12 cellular contexts compared by ENCODE assay signal in genomic region chr18:9337875-9338274, GRCh38. TPM values are rescaled to one million over a fixed set of nuclear protein-coding genes. Genes with fewer than 3 reads are reported as not detected.
DNase-seq lines count a peak whose midpoint lies in the region; ATAC-seq and TF ChIP-seq lines count a peak whose summit lies in the region.
"Had no signal": no experiment of that assay in that cellular context is flagged by ENCODE, and none has a peak within 500 bp of the region (broad histone marks: within the 10 kb centered on the region; RNA-seq: fewer than 3 reads in every experiment).

No MANE protein-coding gene starts in this region.

- TF ChIP-seq CTCF in SK-N-SH (IDR thresholded peaks at IDR 0.05) = no peak

- ATAC-seq in SK-N-SH treated with all-trans-retinoic acid at 6 μM for 48 hours (no peak), left ventricle myocardium superior (no peak)

- H3K36me3 ChIP-seq in SK-N-SH (replicated peaks in 1 of 2; ENCODE audit: control insufficient read depth in 1 of 2, insufficient read depth in 2 of 2, low read length in 1 of 2) = peaks cover 17 to 25% of the 10 kb centered on the region in 2 experiments
- H3K36me3 ChIP-seq: ovary had no signal

- no peak overlapping the region for H3K4me3 ChIP-seq in SK-N-SH (ENCODE audit: low read depth in 2 of 2, low read length in 1 of 2)
- H3K4me3 ChIP-seq: esophagus squamous epithelium, ovary had no signal

- no peaks in the 10 kb centered on the region for H3K9me3 ChIP-seq in SK-N-SH
- H3K9me3 ChIP-seq: esophagus squamous epithelium, ovary had no signal

- no peak for TF ChIP-seq RAD21 in SK-N-SH (IDR thresholded peaks at IDR 0.05; ENCODE audit: low read length)

- no peak for TF ChIP-seq EP300 in SK-N-SH (IDR thresholded peaks at IDR 0.05; ENCODE audit: borderline replicate concordance in 1 of 2, low read depth in 1 of 2, low read length in 1 of 2)

- peaks cover 11% of the 10 kb centered on the region for H3F3A ChIP-seq in SK-N-SH (replicated peaks; ENCODE audit: insufficient read depth)

- H3K79me2 ChIP-seq in SK-N-SH (ENCODE audit: insufficient read depth) = peaks cover 46% of the 10 kb centered on the region

- intact Hi-C loops in left ventricle myocardium superior (cut with micrococcal nuclease) = no loop called here

- no peak overlapping the region for H2AFZ ChIP-seq in SK-N-SH (ENCODE audit: low read depth)

- H3K9me2 ChIP-seq in SK-N-SH = no peaks in the 10 kb centered on the region

- DNase-seq in SK-N-SH (no peak), KG1 (lab: John Stamatoyannopoulos, UW) (peak; percentile 46), UCSD-AML1 (lab: John Stamatoyannopoulos, UW; ENCODE audit: unreplicated experiment) (peak; percentile 33), medulla oblongata (ENCODE audit: extremely low spot score) (peak; percentile 37), NK-92 (lab: John Stamatoyannopoulos, UW; ENCODE audit: unreplicated experiment) (no peak), left ventricle myocardium superior (no peak), GM03348 (ENCODE audit: low spot score) (no peak)
- DNase-seq: esophagus squamous epithelium; ovary; stimulated activated CD4-positive, alpha-beta T cell treated with anti-CD3 and anti-CD28 coated beads, Interleukin-4, amount 100 ng/mL, for 24 hours had no signal

- no peak overlapping the region for H3K4me2 ChIP-seq in SK-N-SH

- peaks cover 0 to 11% of the 10 kb centered on the region in 2 experiments; a peak in 2 of 4 replicates for H3K4me1 ChIP-seq in SK-N-SH (ENCODE audit: control insufficient read depth in 1 of 2, insufficient read depth in 2 of 2, low read depth in 1 of 2, low read length in 1 of 2)

- H3K27me3 ChIP-seq in SK-N-SH (ENCODE audit: insufficient read depth) = no peaks in the 10 kb centered on the region
- H3K27me3 ChIP-seq: esophagus squamous epithelium, ovary had no signal

- H3K9ac ChIP-seq in SK-N-SH = no peak overlapping the region

- POLR2A ChIA-PET in SK-N-SH (lab: Yijun Ruan, JAX) = no interaction called here

- H4K20me1 ChIP-seq in SK-N-SH (ENCODE audit: insufficient read depth) = no peaks in the 10 kb centered on the region

- 63% methylated on average over 3 of the region's 3 CpGs for WGBS in SK-N-SH (ENCODE audit: low lambda C conversion rate)

- CTCF ChIA-PET in SK-N-SH (lab: Yijun Ruan, JAX) = interaction anchor here (1.1 to 1.2 kb wide), 2 partner anchors 12 to 265 kb away, joined by 3 read pairs; no protein-coding TSS in a partner anchor

- H3K27ac ChIP-seq in SK-N-SH (ENCODE audit: low read depth in 2 of 2, low read length in 1 of 2) = peak overlapping the region in 1 of 2 experiments; percentile 2; a peak in 1 of 4 replicates
- H3K27ac ChIP-seq: 22Rv1, esophagus squamous epithelium, ovary had no signal

TF ChIP-seq in SK-N-SH, 30 proteins besides CTCF, POLR2A, EP300 and RAD21:
- 0 out of 2 replicates have a peak, but pooled peaks have one; percentile 6 for TF ChIP-seq PBX3 (IDR thresholded peaks at IDR 0.05)
- TF ChIP-seq RFX5 (IDR thresholded peaks at IDR 0.05; ENCODE audit: low read length) = no peak

TF ChIP-seq in SK-N-SH treated with all-trans-retinoic acid at 6 μM for 48 hours, 23 proteins besides CTCF, POLR2A, EP300 and RAD21:
- TF ChIP-seq OSR1 (CRISPR knock-in tag; IDR thresholded peaks at IDR 0.05) (no peak), BACH2 (CRISPR knock-in tag; IDR thresholded peaks at IDR 0.05; ENCODE audit: borderline replicate concordance) (no peak), ZNF70 (CRISPR knock-in tag; IDR thresholded peaks at IDR 0.05) (no peak), CSRNP3 (CRISPR knock-in tag; IDR thresholded peaks at IDR 0.05) (no peak), TSHZ2 (CRISPR knock-in tag; IDR thresholded peaks at IDR 0.05) (no peak), TCF4 (CRISPR knock-in tag; IDR thresholded peaks at IDR 0.05; ENCODE audit: borderline replicate concordance) (no peak), ZC3H10 (CRISPR knock-in tag; IDR thresholded peaks at IDR 0.05) (no peak), POU6F1 (CRISPR knock-in tag; IDR thresholded peaks at IDR 0.05; ENCODE audit: borderline replicate concordance, low read depth) (no peak), CSDC2 (CRISPR knock-in tag; IDR thresholded peaks at IDR 0.05) (no peak), ZNF565 (CRISPR knock-in tag; conservative IDR thresholded peaks at IDR 0.05; ENCODE audit: low read depth) (no peak), ZNF8 (CRISPR knock-in tag; IDR thresholded peaks at IDR 0.05) (no peak), SNAI2 (CRISPR knock-in tag; IDR thresholded peaks at IDR 0.05) (no peak), ISL1 (CRISPR knock-in tag; IDR thresholded peaks at IDR 0.05) (no peak), ZFP3 (CRISPR knock-in tag; IDR thresholded peaks at IDR 0.05) (no peak), ESRRG (CRISPR knock-in tag; IDR thresholded peaks at IDR 0.05) (no peak)
TF ChIP-seq in SK-N-SH treated with all-trans-retinoic acid at 6 μM for 48 hours: peak in this region for 0.

RNA-seq across cellular contexts. Expression of gene TWSG1, which starts 3.3 kb away (rescaled TPM):
- 44.0 and 52.0 TPM in 2 replicates for polyA plus RNA-seq in SK-N-SH (2012; rRNA removed)
- polyA plus RNA-seq in SK-N-SH (2012; cell fraction: cytosol; rRNA removed) = 52.4 and 52.7 TPM in 2 replicates
- polyA plus RNA-seq in SK-N-SH (2012; cell fraction: nucleus; rRNA removed) = 13.3 and 20.6 TPM in 2 replicates
- 10.0 TPM for total RNA-seq in left ventricle myocardium superior

Comparison
In these comparisons a context has a peak if more than half of its experiments do, and no peak if none do; other contexts are left out.
1. DNase-seq: peak in KG1 (single experiment), UCSD-AML1 (single experiment) and medulla oblongata (single experiment); none in SK-N-SH (single experiment), NK-92 (single experiment), left ventricle myocardium superior (single experiment) and GM03348 (single experiment).